ENCODE assay signal across 1 cellular context in genomic region chr10:62048919-62049636, GRCh38.
TF ChIP-seq lines count a peak whose summit lies in the region.

No MANE protein-coding gene starts in this region.

TF ChIP-seq in K562, 482 proteins besides CTCF, POLR2A, EP300 and RAD21 (continued from another document and continues in another):
- TF ChIP-seq JUND (IDR thresholded peaks at IDR 0.05; ENCODE audit: borderline replicate concordance, low read depth, low read length) (peak; percentile 24; the same call in 1 of the 2 replicates), JUND (tag; IDR thresholded peaks at IDR 0.05; ENCODE audit: borderline replicate concordance, low read depth, low read length) (peak; percentile 57; the same call in 1 of the 3 replicates), L3MBTL2 (IDR thresholded peaks at IDR 0.05) (peak; percentile 89), ESRRB (CRISPR knock-in tag; IDR thresholded peaks at IDR 0.05; ENCODE audit: borderline replicate concordance) (no peak), SLC30A9 (CRISPR knock-in tag; IDR thresholded peaks at IDR 0.05) (no peak), YBX1 (IDR thresholded peaks at IDR 0.05) (no peak), EWSR1 (IDR thresholded peaks at IDR 0.05; ENCODE audit: borderline replicate concordance, low read depth, partially characterized antibody) (no peak), MTA3 (IDR thresholded peaks at IDR 0.05; ENCODE audit: borderline replicate concordance) (peak; percentile 38; the same call in 1 of the 2 replicates), STAG1 (CRISPR knock-in tag; IDR thresholded peaks at IDR 0.05; ENCODE audit: borderline replicate concordance) (no peak), CBX2 (IDR thresholded peaks at IDR 0.05; ENCODE audit: insufficient read depth, low read length, poor library complexity, severe bottlenecking) (no peak), ZNF3 (CRISPR knock-in tag; IDR thresholded peaks at IDR 0.05) (no peak), FOXP1 (CRISPR knock-in tag; IDR thresholded peaks at IDR 0.05) (peak; percentile 84; the same call in 1 of the 2 replicates), MEF2A (IDR thresholded peaks at IDR 0.05; ENCODE audit: control insufficient read depth, low read depth, low read length) (no peak), SREBF2 (CRISPR knock-in tag; IDR thresholded peaks at IDR 0.05) (no peak), HMBOX1 (IDR thresholded peaks at IDR 0.05) (peak; percentile 76), ZNF217 (CRISPR knock-in tag; IDR thresholded peaks at IDR 0.05) (no peak), MYNN (IDR thresholded peaks at IDR 0.05) (peak; percentile 67; the same call in 1 of the 2 replicates), MYNN (CRISPR knock-in tag; IDR thresholded peaks at IDR 0.05) (no peak), ARID3A (IDR thresholded peaks at IDR 0.05; ENCODE audit: borderline replicate concordance, low read depth, low read length) (no peak), CSDE1 (IDR thresholded peaks at IDR 0.05) (no peak), TBP (optimal IDR thresholded peaks at IDR 0.05; ENCODE audit: low read depth, low read length) (peak; percentile 44)
- TF ChIP-seq, protein P1, sequence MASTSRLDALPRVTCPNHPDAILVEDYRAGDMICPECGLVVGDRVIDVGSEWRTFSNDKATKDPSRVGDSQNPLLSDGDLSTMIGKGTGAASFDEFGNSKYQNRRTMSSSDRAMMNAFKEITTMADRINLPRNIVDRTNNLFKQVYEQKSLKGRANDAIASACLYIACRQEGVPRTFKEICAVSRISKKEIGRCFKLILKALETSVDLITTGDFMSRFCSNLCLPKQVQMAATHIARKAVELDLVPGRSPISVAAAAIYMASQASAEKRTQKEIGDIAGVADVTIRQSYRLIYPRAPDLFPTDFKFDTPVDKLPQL (IDR thresholded peaks at IDR 0.05; ENCODE audit: extremely low read depth, insufficient read length) = no peak
- TF ChIP-seq, protein P2, sequence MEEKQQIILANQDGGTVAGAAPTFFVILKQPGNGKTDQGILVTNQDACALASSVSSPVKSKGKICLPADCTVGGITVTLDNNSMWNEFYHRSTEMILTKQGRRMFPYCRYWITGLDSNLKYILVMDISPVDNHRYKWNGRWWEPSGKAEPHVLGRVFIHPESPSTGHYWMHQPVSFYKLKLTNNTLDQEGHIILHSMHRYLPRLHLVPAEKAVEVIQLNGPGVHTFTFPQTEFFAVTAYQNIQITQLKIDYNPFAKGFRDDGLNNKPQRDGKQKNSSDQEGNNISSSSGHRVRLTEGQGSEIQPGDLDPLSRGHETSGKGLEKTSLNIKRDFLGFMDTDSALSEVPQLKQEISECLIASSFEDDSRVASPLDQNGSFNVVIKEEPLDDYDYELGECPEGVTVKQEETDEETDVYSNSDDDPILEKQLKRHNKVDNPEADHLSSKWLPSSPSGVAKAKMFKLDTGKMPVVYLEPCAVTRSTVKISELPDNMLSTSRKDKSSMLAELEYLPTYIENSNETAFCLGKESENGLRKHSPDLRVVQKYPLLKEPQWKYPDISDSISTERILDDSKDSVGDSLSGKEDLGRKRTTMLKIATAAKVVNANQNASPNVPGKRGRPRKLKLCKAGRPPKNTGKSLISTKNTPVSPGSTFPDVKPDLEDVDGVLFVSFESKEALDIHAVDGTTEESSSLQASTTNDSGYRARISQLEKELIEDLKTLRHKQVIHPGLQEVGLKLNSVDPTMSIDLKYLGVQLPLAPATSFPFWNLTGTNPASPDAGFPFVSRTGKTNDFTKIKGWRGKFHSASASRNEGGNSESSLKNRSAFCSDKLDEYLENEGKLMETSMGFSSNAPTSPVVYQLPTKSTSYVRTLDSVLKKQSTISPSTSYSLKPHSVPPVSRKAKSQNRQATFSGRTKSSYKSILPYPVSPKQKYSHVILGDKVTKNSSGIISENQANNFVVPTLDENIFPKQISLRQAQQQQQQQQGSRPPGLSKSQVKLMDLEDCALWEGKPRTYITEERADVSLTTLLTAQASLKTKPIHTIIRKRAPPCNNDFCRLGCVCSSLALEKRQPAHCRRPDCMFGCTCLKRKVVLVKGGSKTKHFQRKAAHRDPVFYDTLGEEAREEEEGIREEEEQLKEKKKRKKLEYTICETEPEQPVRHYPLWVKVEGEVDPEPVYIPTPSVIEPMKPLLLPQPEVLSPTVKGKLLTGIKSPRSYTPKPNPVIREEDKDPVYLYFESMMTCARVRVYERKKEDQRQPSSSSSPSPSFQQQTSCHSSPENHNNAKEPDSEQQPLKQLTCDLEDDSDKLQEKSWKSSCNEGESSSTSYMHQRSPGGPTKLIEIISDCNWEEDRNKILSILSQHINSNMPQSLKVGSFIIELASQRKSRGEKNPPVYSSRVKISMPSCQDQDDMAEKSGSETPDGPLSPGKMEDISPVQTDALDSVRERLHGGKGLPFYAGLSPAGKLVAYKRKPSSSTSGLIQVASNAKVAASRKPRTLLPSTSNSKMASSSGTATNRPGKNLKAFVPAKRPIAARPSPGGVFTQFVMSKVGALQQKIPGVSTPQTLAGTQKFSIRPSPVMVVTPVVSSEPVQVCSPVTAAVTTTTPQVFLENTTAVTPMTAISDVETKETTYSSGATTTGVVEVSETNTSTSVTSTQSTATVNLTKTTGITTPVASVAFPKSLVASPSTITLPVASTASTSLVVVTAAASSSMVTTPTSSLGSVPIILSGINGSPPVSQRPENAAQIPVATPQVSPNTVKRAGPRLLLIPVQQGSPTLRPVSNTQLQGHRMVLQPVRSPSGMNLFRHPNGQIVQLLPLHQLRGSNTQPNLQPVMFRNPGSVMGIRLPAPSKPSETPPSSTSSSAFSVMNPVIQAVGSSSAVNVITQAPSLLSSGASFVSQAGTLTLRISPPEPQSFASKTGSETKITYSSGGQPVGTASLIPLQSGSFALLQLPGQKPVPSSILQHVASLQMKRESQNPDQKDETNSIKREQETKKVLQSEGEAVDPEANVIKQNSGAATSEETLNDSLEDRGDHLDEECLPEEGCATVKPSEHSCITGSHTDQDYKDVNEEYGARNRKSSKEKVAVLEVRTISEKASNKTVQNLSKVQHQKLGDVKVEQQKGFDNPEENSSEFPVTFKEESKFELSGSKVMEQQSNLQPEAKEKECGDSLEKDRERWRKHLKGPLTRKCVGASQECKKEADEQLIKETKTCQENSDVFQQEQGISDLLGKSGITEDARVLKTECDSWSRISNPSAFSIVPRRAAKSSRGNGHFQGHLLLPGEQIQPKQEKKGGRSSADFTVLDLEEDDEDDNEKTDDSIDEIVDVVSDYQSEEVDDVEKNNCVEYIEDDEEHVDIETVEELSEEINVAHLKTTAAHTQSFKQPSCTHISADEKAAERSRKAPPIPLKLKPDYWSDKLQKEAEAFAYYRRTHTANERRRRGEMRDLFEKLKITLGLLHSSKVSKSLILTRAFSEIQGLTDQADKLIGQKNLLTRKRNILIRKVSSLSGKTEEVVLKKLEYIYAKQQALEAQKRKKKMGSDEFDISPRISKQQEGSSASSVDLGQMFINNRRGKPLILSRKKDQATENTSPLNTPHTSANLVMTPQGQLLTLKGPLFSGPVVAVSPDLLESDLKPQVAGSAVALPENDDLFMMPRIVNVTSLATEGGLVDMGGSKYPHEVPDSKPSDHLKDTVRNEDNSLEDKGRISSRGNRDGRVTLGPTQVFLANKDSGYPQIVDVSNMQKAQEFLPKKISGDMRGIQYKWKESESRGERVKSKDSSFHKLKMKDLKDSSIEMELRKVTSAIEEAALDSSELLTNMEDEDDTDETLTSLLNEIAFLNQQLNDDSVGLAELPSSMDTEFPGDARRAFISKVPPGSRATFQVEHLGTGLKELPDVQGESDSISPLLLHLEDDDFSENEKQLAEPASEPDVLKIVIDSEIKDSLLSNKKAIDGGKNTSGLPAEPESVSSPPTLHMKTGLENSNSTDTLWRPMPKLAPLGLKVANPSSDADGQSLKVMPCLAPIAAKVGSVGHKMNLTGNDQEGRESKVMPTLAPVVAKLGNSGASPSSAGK (IDR thresholded peaks at IDR 0.05) = peak; percentile 35; the same call in 1 of the 2 replicates
- TF ChIP-seq, protein P3, sequence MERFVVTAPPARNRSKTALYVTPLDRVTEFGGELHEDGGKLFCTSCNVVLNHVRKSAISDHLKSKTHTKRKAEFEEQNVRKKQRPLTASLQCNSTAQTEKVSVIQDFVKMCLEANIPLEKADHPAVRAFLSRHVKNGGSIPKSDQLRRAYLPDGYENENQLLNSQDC (CRISPR knock-in tag; IDR thresholded peaks at IDR 0.05) = no peak
- TF ChIP-seq, protein P4, sequence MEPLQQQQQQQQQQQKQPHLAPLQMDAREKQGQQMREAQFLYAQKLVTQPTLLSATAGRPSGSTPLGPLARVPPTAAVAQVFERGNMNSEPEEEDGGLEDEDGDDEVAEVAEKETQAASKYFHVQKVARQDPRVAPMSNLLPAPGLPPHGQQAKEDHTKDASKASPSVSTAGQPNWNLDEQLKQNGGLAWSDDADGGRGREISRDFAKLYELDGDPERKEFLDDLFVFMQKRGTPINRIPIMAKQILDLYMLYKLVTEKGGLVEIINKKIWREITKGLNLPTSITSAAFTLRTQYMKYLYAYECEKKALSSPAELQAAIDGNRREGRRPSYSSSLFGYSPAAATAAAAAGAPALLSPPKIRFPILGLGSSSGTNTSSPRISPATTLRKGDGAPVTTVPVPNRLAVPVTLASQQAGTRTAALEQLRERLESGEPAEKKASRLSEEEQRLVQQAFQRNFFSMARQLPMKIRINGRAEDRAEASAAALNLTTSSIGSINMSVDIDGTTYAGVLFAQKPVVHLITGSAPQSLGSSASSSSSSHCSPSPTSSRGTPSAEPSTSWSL (CRISPR knock-in tag; IDR thresholded peaks at IDR 0.05; ENCODE audit: borderline replicate concordance) = no peak
- TF ChIP-seq, protein P5, sequence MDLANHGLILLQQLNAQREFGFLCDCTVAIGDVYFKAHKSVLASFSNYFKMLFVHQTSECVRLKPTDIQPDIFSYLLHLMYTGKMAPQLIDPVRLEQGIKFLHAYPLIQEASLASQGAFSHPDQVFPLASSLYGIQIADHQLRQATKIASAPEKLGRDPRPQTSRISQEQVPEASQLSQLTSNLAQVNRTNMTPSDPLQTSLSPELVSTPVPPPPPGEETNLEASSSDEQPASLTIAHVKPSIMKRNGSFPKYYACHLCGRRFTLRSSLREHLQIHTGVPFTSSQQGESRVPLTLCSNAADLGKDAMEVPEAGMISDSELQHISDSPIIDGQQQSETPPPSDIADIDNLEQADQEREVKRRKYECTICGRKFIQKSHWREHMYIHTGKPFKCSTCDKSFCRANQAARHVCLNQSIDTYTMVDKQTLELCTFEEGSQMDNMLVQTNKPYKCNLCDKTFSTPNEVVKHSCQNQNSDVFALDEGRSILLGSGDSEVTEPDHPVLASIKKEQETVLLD (IDR thresholded peaks at IDR 0.05) = no peak
- TF ChIP-seq, protein P6, sequence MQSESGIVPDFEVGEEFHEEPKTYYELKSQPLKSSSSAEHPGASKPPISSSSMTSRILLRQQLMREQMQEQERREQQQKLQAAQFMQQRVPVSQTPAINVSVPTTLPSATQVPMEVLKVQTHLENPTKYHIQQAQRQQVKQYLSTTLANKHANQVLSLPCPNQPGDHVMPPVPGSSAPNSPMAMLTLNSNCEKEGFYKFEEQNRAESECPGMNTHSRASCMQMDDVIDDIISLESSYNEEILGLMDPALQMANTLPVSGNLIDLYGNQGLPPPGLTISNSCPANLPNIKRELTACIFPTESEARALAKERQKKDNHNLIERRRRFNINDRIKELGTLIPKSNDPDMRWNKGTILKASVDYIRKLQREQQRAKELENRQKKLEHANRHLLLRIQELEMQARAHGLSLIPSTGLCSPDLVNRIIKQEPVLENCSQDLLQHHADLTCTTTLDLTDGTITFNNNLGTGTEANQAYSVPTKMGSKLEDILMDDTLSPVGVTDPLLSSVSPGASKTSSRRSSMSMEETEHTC (IDR thresholded peaks at IDR 0.05) = no peak
- TF ChIP-seq, protein P7, sequence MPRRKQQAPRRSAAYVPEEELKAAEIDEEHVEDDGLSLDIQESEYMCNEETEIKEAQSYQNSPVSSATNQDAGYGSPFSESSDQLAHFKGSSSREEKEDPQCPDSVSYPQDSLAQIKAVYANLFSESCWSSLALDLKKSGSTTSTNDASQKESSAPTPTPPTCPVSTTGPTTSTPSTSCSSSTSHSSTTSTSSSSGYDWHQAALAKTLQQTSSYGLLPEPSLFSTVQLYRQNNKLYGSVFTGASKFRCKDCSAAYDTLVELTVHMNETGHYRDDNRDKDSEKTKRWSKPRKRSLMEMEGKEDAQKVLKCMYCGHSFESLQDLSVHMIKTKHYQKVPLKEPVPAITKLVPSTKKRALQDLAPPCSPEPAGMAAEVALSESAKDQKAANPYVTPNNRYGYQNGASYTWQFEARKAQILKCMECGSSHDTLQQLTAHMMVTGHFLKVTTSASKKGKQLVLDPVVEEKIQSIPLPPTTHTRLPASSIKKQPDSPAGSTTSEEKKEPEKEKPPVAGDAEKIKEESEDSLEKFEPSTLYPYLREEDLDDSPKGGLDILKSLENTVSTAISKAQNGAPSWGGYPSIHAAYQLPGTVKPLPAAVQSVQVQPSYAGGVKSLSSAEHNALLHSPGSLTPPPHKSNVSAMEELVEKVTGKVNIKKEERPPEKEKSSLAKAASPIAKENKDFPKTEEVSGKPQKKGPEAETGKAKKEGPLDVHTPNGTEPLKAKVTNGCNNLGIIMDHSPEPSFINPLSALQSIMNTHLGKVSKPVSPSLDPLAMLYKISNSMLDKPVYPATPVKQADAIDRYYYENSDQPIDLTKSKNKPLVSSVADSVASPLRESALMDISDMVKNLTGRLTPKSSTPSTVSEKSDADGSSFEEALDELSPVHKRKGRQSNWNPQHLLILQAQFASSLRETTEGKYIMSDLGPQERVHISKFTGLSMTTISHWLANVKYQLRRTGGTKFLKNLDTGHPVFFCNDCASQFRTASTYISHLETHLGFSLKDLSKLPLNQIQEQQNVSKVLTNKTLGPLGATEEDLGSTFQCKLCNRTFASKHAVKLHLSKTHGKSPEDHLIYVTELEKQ (CRISPR knock-in tag; IDR thresholded peaks at IDR 0.05) = no peak
